In the genomic region with DNA sequence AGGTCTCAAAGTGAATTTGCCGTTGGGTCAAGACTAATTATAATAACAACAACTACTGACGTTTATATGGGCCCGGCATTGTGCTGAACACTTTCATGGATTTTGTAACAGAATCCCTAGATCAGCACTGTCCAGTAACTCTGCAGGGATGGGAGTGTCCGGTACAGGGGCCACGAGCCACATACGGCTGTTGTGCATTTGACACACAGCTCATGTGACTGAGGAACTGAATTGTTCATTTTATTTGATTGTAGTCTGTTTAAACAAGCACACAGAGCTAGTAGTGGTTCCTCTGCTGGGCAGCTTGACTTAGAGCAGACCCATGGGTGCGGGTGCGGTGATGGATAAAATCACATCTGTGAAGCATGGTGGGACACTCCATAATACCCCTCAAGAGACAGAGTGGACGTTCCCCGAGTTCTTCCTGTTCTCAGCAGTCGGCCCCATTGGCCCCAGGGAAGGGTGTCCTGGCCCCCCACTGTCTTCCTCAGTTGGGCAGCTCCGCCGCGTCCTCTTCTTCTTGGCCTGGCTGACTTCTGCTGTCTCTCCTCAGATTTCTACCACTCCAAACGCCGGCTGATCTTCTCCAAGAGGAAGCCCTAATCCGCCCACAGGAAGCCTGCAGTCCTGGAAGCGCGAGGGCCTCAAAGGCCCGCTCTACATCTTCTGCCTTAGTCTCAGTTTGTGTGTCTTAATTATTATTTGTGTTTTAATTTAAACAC, we compare ENCODE assay signal across 1 cellular context.
TF ChIP-seq lines count a peak whose summit lies in the region.

No MANE protein-coding gene starts in this region.

TF ChIP-seq in GM12878, 131 proteins besides CTCF, POLR2A, EP300 and RAD21 (continued from another document):
- TF ChIP-seq KDM1A (IDR thresholded peaks at IDR 0.05; ENCODE audit: borderline replicate concordance) = no peak
- no peak for TF ChIP-seq TARDBP (IDR thresholded peaks at IDR 0.05; ENCODE audit: borderline replicate concordance)
- no peak for TF ChIP-seq CEBPB (IDR thresholded peaks at IDR 0.05; ENCODE audit: borderline replicate concordance in 1 of 2, low read depth in 2 of 2, low read length in 2 of 2)
- TF ChIP-seq POU2F2 (IDR thresholded peaks at IDR 0.05; ENCODE audit: borderline replicate concordance, low read depth, low read length) = peak; percentile 29; the same call in 1 of the 3 replicates
- TF ChIP-seq, protein P1, sequence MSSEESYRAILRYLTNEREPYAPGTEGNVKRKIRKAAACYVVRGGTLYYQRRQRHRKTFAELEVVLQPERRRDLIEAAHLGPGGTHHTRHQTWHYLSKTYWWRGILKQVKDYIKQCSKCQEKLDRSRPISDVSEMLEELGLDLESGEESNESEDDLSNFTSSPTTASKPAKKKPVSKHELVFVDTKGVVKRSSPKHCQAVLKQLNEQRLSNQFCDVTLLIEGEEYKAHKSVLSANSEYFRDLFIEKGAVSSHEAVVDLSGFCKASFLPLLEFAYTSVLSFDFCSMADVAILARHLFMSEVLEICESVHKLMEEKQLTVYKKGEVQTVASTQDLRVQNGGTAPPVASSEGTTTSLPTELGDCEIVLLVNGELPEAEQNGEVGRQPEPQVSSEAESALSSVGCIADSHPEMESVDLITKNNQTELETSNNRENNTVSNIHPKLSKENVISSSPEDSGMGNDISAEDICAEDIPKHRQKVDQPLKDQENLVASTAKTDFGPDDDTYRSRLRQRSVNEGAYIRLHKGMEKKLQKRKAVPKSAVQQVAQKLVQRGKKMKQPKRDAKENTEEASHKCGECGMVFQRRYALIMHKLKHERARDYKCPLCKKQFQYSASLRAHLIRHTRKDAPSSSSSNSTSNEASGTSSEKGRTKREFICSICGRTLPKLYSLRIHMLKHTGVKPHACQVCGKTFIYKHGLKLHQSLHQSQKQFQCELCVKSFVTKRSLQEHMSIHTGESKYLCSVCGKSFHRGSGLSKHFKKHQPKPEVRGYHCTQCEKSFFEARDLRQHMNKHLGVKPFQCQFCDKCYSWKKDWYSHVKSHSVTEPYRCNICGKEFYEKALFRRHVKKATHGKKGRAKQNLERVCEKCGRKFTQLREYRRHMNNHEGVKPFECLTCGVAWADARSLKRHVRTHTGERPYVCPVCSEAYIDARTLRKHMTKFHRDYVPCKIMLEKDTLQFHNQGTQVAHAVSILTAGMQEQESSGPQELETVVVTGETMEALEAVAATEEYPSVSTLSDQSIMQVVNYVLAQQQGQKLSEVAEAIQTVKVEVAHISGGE (CRISPR knock-in tag; IDR thresholded peaks at IDR 0.05) = peak; percentile 21; the same call in 1 of the 2 replicates
- no peak for TF ChIP-seq SREBF1 (IDR thresholded peaks at IDR 0.05; ENCODE audit: low read length)
- TF ChIP-seq, protein P2, sequence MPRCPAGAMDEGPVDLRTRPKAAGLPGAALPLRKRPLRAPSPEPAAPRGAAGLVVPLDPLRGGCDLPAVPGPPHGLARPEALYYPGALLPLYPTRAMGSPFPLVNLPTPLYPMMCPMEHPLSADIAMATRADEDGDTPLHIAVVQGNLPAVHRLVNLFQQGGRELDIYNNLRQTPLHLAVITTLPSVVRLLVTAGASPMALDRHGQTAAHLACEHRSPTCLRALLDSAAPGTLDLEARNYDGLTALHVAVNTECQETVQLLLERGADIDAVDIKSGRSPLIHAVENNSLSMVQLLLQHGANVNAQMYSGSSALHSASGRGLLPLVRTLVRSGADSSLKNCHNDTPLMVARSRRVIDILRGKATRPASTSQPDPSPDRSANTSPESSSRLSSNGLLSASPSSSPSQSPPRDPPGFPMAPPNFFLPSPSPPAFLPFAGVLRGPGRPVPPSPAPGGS (IDR thresholded peaks at IDR 0.05; ENCODE audit: borderline replicate concordance, insufficient read depth, low read depth, low read length, poor library complexity, severe bottlenecking) = no peak
- TF ChIP-seq FOS (IDR thresholded peaks at IDR 0.05; ENCODE audit: borderline replicate concordance, extremely low read depth, insufficient read length) = no peak
- no peak for TF ChIP-seq IRF4 (IDR thresholded peaks at IDR 0.05; ENCODE audit: low read depth, low read length)
- no peak for TF ChIP-seq ZSCAN29 (IDR thresholded peaks at IDR 0.05)
- peak; percentile 68; the same call in 1 of the 2 replicates for TF ChIP-seq POLR2AphosphoS2 (IDR thresholded peaks at IDR 0.05; ENCODE audit: low read depth, low read length)
- no peak for TF ChIP-seq TCF7 (IDR thresholded peaks at IDR 0.05; ENCODE audit: borderline replicate concordance)
- TF ChIP-seq NRF1 (conservative IDR thresholded peaks at IDR 0.05; ENCODE audit: low read depth, low read length) = no peak
- TF ChIP-seq CREM (IDR thresholded peaks at IDR 0.05; ENCODE audit: low read depth) = no peak
- TF ChIP-seq KAT2A (conservative IDR thresholded peaks at IDR 0.05; ENCODE audit: control insufficient read depth, low read depth, low read length) = no peak
- no peak for TF ChIP-seq CREB1 (IDR thresholded peaks at IDR 0.05; ENCODE audit: low read depth)
- TF ChIP-seq MEF2B (IDR thresholded peaks at IDR 0.05; ENCODE audit: partially characterized antibody, poor library complexity, severe bottlenecking) = no peak
- TF ChIP-seq, protein P3, sequence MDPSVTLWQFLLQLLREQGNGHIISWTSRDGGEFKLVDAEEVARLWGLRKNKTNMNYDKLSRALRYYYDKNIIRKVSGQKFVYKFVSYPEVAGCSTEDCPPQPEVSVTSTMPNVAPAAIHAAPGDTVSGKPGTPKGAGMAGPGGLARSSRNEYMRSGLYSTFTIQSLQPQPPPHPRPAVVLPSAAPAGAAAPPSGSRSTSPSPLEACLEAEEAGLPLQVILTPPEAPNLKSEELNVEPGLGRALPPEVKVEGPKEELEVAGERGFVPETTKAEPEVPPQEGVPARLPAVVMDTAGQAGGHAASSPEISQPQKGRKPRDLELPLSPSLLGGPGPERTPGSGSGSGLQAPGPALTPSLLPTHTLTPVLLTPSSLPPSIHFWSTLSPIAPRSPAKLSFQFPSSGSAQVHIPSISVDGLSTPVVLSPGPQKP (IDR thresholded peaks at IDR 0.05; ENCODE audit: low read depth, low read length) = no peak
- TF ChIP-seq DPF2 (IDR thresholded peaks at IDR 0.05) = no peak
- no peak for TF ChIP-seq SMARCA5 (IDR thresholded peaks at IDR 0.05)
- no peak for TF ChIP-seq EGR1 (IDR thresholded peaks at IDR 0.05; ENCODE audit: borderline replicate concordance in 1 of 2, low read depth in 2 of 2, low read length in 2 of 2)
- 0 out of 2 replicates have a peak, but pooled peaks have one; percentile 45 for TF ChIP-seq SMAD5 (IDR thresholded peaks at IDR 0.05; ENCODE audit: low read depth)
- no peak for TF ChIP-seq RBBP5 (conservative IDR thresholded peaks at IDR 0.05)
- no peak for TF ChIP-seq SIN3A (IDR thresholded peaks at IDR 0.05; ENCODE audit: low read depth, low read length)
- no peak for TF ChIP-seq HDAC2 (IDR thresholded peaks at IDR 0.05)
- TF ChIP-seq EED (IDR thresholded peaks at IDR 0.05; ENCODE audit: low read depth) = no peak
- no peak for TF ChIP-seq MYB (IDR thresholded peaks at IDR 0.05; ENCODE audit: borderline replicate concordance, low read depth, low read length)
- TF ChIP-seq, protein P4, sequence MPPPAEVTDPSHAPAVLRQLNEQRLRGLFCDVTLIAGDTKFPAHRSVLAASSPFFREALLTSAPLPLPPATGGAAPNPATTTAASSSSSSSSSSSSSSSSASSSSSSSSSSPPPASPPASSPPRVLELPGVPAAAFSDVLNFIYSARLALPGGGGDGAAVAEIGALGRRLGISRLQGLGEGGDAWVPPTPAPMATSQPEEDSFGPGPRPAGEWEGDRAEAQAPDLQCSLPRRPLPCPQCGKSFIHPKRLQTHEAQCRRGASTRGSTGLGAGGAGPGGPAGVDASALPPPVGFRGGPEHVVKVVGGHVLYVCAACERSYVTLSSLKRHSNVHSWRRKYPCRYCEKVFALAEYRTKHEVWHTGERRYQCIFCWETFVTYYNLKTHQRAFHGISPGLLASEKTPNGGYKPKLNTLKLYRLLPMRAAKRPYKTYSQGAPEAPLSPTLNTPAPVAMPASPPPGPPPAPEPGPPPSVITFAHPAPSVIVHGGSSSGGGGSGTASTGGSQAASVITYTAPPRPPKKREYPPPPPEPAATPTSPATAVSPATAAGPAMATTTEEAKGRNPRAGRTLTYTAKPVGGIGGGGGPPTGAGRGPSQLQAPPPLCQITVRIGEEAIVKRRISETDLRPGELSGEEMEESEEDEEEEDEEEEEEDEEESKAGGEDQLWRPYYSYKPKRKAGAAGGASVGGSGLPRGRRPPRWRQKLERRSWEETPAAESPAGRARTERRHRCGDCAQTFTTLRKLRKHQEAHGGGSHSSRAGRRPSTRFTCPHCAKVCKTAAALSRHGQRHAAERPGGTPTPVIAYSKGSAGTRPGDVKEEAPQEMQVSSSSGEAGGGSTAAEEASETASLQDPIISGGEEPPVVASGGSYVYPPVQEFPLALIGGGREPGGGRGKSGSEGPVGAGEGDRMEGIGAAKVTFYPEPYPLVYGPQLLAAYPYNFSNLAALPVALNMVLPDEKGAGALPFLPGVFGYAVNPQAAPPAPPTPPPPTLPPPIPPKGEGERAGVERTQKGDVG (CRISPR knock-in tag; IDR thresholded peaks at IDR 0.05) = no peak
- TF ChIP-seq SUZ12 (IDR thresholded peaks at IDR 0.05; ENCODE audit: unreplicated experiment) = no peak
- TF ChIP-seq, protein P5, sequence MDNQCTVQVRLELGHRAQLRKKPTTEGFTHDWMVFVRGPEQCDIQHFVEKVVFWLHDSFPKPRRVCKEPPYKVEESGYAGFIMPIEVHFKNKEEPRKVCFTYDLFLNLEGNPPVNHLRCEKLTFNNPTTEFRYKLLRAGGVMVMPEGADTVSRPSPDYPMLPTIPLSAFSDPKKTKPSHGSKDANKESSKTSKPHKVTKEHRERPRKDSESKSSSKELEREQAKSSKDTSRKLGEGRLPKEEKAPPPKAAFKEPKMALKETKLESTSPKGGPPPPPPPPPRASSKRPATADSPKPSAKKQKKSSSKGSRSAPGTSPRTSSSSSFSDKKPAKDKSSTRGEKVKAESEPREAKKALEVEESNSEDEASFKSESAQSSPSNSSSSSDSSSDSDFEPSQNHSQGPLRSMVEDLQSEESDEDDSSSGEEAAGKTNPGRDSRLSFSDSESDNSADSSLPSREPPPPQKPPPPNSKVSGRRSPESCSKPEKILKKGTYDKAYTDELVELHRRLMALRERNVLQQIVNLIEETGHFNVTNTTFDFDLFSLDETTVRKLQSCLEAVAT (IDR thresholded peaks at IDR 0.05) = no peak
